In genomic region chr16:89563639-89564392, GRCh38 we compare ENCODE assay signal across 1 cellular context.
A peak's percentile ranks its signal among the peaks of the same experiment; 100 is the strongest.
TF ChIP-seq lines count a peak whose summit lies in the region.

No MANE protein-coding gene starts in this region.

TF ChIP-seq in H1, 55 proteins besides CTCF, POLR2A, EP300 and RAD21:
- TF ChIP-seq NANOG (IDR thresholded peaks at IDR 0.05; ENCODE audit: insufficient read depth, low read depth, low read length, poor library complexity, severe bottlenecking) (no peak), POLR2AphosphoS5 (IDR thresholded peaks at IDR 0.05; ENCODE audit: low read depth, low read length) (peak; percentile 83), RFX5 (IDR thresholded peaks at IDR 0.05; ENCODE audit: borderline replicate concordance, low read depth, low read length) (no peak), BACH1 (IDR thresholded peaks at IDR 0.05; ENCODE audit: low read length) (no peak)
